Comparison of ENCODE assay signal across 18 cellular contexts in the genomic region with DNA sequence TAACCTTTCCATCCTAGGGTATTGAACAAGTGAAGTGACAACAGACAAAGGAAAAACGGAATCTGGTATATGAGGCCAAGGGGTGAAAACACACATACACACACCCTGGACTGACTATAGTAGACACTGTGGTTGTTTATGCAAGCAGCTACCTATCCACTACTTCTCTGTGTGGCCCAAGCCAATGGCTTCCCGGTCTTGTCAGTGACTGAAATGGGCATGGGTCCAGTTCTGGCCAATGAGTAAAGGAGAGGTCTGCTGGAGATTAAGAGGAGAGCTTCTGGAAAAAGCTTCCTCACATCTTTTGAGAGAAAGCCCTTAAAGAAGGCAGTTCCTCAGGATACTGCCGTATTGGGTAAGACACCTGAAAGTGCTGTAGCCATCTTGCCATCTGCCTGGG.
"Had no signal": no experiment of that assay in that cellular context is flagged by ENCODE, and none has a peak within 500 bp of the region (broad histone marks: within the 10 kb centered on the region; RNA-seq: fewer than 3 reads in every experiment).

No MANE protein-coding gene starts in this region.

- H3K27me3 Mint-ChIP-seq: activated B cell treated with CpG ODN at 0.5 μM for 24 hours, T-helper 17 cell, type B pancreatic cell had no signal

- H3K4me3 ChIP-seq: cardiac muscle cell, colonic mucosa, lung, mucosa of descending colon, prostate gland had no signal

- H3K9me3 ChIP-seq: colonic mucosa, mucosa of descending colon, prostate gland had no signal

- H3K4me1 Mint-ChIP-seq: activated B cell treated with CpG ODN at 0.5 μM for 24 hours, natural killer cell had no signal

- H3K4me3 Mint-ChIP-seq: activated B cell treated with CpG ODN at 0.5 μM for 24 hours, natural killer cell, T-helper 17 cell, type B pancreatic cell had no signal

- FAIRE-seq: endothelial cell of umbilical vein had no signal

- H3K36me3 ChIP-seq: colonic mucosa, prostate gland had no signal

- H3K27ac Mint-ChIP-seq: activated B cell treated with CpG ODN at 0.5 μM for 24 hours; activated naive CD4-positive, alpha-beta T cell treated with anti-CD3 and anti-CD28 coated beads, Interleukin-2, amount 50 U/mL, for 72 hours; natural killer cell; T-helper 17 cell; type B pancreatic cell had no signal

- H3K4me1 ChIP-seq: colonic mucosa, prostate gland had no signal

- H3K27me3 ChIP-seq: cardiac muscle cell, colonic mucosa had no signal

- DNase-seq: activated B cell treated with CpG ODN at 0.5 μM for 24 hours; activated CD4-positive, alpha-beta T cell treated with anti-CD3 and anti-CD28 coated beads, Interleukin-2, amount 50 U/mL, for 1 hour; activated effector memory CD4-positive, alpha-beta T cell treated with Interleukin-2 at 50 U/mL for 16 hours; colonic mucosa; hippocampal formation; mucosa of descending colon; natural killer cell; occipital lobe; stimulated activated CD4-positive, alpha-beta T cell treated with anti-CD3 and anti-CD28 coated beads, Interleukin-2, amount 100 ng/mL, for 24 hours; stimulated activated naive CD4-positive, alpha-beta T cell; T-helper 17 cell had no signal

- H3K27ac ChIP-seq: cardiac muscle cell, colonic mucosa, prostate gland had no signal

- H3K9me3 Mint-ChIP-seq: activated B cell treated with CpG ODN at 0.5 μM for 24 hours; activated naive CD4-positive, alpha-beta T cell treated with anti-CD3 and anti-CD28 coated beads, Interleukin-2, amount 50 U/mL, for 72 hours; natural killer cell; type B pancreatic cell had no signal

- ATAC-seq: activated naive CD4-positive, alpha-beta T cell treated with anti-CD3 and anti-CD28 coated beads, Interleukin-2, amount 50 U/mL, for 72 hours; mucosa of descending colon; natural killer cell; sciatic nerve; T-helper 17 cell had no signal
